In the genomic region with DNA sequence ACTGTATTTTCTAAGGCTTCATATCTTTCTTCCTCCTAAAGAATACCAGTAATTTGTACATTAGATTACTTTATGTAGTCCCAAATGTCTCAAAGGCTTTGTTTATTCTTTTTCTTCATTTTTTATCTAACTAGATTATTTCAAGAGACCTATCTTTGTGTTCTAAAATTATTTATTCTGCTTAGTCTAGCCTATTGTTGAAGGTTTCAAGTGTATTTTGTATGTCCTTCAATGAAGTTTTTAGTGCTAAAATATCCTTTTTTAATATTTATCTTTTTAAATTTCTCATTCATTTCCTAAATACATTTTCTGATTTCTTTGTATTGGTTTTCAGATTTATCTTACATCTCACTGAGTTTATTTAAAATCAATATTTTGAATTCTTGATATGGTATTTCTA, we compare ENCODE assay signal across 1 cellular context.
A peak's percentile ranks its signal among the peaks of the same experiment; 100 is the strongest.
TF ChIP-seq lines count a peak whose summit lies in the region.

No MANE protein-coding gene starts in this region.

TF ChIP-seq in K562, 482 proteins besides CTCF, POLR2A, EP300 and RAD21 (continues in another document):
- TF ChIP-seq, protein P1, sequence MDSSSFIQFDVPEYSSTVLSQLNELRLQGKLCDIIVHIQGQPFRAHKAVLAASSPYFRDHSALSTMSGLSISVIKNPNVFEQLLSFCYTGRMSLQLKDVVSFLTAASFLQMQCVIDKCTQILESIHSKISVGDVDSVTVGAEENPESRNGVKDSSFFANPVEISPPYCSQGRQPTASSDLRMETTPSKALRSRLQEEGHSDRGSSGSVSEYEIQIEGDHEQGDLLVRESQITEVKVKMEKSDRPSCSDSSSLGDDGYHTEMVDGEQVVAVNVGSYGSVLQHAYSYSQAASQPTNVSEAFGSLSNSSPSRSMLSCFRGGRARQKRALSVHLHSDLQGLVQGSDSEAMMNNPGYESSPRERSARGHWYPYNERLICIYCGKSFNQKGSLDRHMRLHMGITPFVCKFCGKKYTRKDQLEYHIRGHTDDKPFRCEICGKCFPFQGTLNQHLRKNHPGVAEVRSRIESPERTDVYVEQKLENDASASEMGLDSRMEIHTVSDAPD (CRISPR knock-in tag; IDR thresholded peaks at IDR 0.05): no peak
- TF ChIP-seq, protein P2, sequence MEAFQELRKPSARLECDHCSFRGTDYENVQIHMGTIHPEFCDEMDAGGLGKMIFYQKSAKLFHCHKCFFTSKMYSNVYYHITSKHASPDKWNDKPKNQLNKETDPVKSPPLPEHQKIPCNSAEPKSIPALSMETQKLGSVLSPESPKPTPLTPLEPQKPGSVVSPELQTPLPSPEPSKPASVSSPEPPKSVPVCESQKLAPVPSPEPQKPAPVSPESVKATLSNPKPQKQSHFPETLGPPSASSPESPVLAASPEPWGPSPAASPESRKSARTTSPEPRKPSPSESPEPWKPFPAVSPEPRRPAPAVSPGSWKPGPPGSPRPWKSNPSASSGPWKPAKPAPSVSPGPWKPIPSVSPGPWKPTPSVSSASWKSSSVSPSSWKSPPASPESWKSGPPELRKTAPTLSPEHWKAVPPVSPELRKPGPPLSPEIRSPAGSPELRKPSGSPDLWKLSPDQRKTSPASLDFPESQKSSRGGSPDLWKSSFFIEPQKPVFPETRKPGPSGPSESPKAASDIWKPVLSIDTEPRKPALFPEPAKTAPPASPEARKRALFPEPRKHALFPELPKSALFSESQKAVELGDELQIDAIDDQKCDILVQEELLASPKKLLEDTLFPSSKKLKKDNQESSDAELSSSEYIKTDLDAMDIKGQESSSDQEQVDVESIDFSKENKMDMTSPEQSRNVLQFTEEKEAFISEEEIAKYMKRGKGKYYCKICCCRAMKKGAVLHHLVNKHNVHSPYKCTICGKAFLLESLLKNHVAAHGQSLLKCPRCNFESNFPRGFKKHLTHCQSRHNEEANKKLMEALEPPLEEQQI (IDR thresholded peaks at IDR 0.05): 0 out of 2 replicates have a peak, but pooled peaks have one; percentile 34
- TF ChIP-seq, protein P3, sequence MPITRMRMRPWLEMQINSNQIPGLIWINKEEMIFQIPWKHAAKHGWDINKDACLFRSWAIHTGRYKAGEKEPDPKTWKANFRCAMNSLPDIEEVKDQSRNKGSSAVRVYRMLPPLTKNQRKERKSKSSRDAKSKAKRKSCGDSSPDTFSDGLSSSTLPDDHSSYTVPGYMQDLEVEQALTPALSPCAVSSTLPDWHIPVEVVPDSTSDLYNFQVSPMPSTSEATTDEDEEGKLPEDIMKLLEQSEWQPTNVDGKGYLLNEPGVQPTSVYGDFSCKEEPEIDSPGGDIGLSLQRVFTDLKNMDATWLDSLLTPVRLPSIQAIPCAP (CRISPR knock-in tag; IDR thresholded peaks at IDR 0.05; ENCODE audit: borderline replicate concordance): no peak
- TF ChIP-seq HNRNPUL1 (IDR thresholded peaks at IDR 0.05; ENCODE audit: low read length): no peak
- TF ChIP-seq ZNF583 (CRISPR knock-in tag; IDR thresholded peaks at IDR 0.05): no peak
- peak; percentile 89; the same call in 1 of the 2 replicates for TF ChIP-seq TRIM28 (IDR thresholded peaks at IDR 0.05)
- TF ChIP-seq, protein P4, sequence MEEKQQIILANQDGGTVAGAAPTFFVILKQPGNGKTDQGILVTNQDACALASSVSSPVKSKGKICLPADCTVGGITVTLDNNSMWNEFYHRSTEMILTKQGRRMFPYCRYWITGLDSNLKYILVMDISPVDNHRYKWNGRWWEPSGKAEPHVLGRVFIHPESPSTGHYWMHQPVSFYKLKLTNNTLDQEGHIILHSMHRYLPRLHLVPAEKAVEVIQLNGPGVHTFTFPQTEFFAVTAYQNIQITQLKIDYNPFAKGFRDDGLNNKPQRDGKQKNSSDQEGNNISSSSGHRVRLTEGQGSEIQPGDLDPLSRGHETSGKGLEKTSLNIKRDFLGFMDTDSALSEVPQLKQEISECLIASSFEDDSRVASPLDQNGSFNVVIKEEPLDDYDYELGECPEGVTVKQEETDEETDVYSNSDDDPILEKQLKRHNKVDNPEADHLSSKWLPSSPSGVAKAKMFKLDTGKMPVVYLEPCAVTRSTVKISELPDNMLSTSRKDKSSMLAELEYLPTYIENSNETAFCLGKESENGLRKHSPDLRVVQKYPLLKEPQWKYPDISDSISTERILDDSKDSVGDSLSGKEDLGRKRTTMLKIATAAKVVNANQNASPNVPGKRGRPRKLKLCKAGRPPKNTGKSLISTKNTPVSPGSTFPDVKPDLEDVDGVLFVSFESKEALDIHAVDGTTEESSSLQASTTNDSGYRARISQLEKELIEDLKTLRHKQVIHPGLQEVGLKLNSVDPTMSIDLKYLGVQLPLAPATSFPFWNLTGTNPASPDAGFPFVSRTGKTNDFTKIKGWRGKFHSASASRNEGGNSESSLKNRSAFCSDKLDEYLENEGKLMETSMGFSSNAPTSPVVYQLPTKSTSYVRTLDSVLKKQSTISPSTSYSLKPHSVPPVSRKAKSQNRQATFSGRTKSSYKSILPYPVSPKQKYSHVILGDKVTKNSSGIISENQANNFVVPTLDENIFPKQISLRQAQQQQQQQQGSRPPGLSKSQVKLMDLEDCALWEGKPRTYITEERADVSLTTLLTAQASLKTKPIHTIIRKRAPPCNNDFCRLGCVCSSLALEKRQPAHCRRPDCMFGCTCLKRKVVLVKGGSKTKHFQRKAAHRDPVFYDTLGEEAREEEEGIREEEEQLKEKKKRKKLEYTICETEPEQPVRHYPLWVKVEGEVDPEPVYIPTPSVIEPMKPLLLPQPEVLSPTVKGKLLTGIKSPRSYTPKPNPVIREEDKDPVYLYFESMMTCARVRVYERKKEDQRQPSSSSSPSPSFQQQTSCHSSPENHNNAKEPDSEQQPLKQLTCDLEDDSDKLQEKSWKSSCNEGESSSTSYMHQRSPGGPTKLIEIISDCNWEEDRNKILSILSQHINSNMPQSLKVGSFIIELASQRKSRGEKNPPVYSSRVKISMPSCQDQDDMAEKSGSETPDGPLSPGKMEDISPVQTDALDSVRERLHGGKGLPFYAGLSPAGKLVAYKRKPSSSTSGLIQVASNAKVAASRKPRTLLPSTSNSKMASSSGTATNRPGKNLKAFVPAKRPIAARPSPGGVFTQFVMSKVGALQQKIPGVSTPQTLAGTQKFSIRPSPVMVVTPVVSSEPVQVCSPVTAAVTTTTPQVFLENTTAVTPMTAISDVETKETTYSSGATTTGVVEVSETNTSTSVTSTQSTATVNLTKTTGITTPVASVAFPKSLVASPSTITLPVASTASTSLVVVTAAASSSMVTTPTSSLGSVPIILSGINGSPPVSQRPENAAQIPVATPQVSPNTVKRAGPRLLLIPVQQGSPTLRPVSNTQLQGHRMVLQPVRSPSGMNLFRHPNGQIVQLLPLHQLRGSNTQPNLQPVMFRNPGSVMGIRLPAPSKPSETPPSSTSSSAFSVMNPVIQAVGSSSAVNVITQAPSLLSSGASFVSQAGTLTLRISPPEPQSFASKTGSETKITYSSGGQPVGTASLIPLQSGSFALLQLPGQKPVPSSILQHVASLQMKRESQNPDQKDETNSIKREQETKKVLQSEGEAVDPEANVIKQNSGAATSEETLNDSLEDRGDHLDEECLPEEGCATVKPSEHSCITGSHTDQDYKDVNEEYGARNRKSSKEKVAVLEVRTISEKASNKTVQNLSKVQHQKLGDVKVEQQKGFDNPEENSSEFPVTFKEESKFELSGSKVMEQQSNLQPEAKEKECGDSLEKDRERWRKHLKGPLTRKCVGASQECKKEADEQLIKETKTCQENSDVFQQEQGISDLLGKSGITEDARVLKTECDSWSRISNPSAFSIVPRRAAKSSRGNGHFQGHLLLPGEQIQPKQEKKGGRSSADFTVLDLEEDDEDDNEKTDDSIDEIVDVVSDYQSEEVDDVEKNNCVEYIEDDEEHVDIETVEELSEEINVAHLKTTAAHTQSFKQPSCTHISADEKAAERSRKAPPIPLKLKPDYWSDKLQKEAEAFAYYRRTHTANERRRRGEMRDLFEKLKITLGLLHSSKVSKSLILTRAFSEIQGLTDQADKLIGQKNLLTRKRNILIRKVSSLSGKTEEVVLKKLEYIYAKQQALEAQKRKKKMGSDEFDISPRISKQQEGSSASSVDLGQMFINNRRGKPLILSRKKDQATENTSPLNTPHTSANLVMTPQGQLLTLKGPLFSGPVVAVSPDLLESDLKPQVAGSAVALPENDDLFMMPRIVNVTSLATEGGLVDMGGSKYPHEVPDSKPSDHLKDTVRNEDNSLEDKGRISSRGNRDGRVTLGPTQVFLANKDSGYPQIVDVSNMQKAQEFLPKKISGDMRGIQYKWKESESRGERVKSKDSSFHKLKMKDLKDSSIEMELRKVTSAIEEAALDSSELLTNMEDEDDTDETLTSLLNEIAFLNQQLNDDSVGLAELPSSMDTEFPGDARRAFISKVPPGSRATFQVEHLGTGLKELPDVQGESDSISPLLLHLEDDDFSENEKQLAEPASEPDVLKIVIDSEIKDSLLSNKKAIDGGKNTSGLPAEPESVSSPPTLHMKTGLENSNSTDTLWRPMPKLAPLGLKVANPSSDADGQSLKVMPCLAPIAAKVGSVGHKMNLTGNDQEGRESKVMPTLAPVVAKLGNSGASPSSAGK (IDR thresholded peaks at IDR 0.05): no peak
- TF ChIP-seq ZNF551 (CRISPR knock-in tag; IDR thresholded peaks at IDR 0.05): no peak
- no peak for TF ChIP-seq ZNF282 (CRISPR knock-in tag; IDR thresholded peaks at IDR 0.05)
- TF ChIP-seq, protein P5, sequence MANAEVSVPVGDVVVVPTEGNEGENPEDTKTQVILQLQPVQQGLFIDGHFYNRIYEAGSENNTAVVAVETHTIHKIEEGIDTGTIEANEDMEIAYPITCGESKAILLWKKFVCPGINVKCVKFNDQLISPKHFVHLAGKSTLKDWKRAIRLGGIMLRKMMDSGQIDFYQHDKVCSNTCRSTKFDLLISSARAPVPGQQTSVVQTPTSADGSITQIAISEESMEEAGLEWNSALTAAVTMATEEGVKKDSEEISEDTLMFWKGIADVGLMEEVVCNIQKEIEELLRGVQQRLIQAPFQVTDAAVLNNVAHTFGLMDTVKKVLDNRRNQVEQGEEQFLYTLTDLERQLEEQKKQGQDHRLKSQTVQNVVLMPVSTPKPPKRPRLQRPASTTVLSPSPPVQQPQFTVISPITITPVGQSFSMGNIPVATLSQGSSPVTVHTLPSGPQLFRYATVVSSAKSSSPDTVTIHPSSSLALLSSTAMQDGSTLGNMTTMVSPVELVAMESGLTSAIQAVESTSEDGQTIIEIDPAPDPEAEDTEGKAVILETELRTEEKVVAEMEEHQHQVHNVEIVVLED (CRISPR knock-in tag; IDR thresholded peaks at IDR 0.05): no peak
- 0 out of 2 replicates have a peak, but pooled peaks have one; percentile 33 for TF ChIP-seq HLTF (IDR thresholded peaks at IDR 0.05)
- no peak for TF ChIP-seq POLR2B (IDR thresholded peaks at IDR 0.05; ENCODE audit: low read depth, partially characterized antibody)
- TF ChIP-seq, protein P6, sequence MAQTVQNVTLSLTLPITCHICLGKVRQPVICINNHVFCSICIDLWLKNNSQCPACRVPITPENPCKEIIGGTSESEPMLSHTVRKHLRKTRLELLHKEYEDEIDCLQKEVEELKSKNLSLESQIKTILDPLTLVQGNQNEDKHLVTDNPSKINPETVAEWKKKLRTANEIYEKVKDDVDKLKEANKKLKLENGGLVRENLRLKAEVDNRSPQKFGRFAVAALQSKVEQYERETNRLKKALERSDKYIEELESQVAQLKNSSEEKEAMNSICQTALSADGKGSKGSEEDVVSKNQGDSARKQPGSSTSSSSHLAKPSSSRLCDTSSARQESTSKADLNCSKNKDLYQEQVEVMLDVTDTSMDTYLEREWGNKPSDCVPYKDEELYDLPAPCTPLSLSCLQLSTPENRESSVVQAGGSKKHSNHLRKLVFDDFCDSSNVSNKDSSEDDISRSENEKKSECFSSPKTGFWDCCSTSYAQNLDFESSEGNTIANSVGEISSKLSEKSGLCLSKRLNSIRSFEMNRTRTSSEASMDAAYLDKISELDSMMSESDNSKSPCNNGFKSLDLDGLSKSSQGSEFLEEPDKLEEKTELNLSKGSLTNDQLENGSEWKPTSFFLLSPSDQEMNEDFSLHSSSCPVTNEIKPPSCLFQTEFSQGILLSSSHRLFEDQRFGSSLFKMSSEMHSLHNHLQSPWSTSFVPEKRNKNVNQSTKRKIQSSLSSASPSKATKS (CRISPR knock-in tag; IDR thresholded peaks at IDR 0.05): no peak
- TF ChIP-seq NFE2 (IDR thresholded peaks at IDR 0.05; ENCODE audit: low read depth): no peak
- no peak for TF ChIP-seq CHD1 (IDR thresholded peaks at IDR 0.05; ENCODE audit: low read length)
- no peak for TF ChIP-seq POLR3G (IDR thresholded peaks at IDR 0.05; ENCODE audit: extremely low read depth, insufficient read length, insufficient replicate concordance)
- no peak for TF ChIP-seq ZNF75A (CRISPR knock-in tag; IDR thresholded peaks at IDR 0.05)
- no peak for TF ChIP-seq ZNF197 (CRISPR knock-in tag; IDR thresholded peaks at IDR 0.05; ENCODE audit: low read depth)
- TF ChIP-seq CBX3 (IDR thresholded peaks at IDR 0.05; ENCODE audit: borderline replicate concordance in 1 of 2, low read length in 2 of 2): peak in 1 of 2 experiments; percentile 50; a peak in 1 of 3 replicates
- TF ChIP-seq RCOR1 (IDR thresholded peaks at IDR 0.05; ENCODE audit: borderline replicate concordance in 1 of 2, low read depth in 2 of 2, low read length in 2 of 2): no peak
- no peak for TF ChIP-seq CXXC5 (CRISPR knock-in tag; IDR thresholded peaks at IDR 0.05)
- TF ChIP-seq EWSR1 (IDR thresholded peaks at IDR 0.05; ENCODE audit: borderline replicate concordance, low read depth, partially characterized antibody): no peak
- TF ChIP-seq, protein P7, sequence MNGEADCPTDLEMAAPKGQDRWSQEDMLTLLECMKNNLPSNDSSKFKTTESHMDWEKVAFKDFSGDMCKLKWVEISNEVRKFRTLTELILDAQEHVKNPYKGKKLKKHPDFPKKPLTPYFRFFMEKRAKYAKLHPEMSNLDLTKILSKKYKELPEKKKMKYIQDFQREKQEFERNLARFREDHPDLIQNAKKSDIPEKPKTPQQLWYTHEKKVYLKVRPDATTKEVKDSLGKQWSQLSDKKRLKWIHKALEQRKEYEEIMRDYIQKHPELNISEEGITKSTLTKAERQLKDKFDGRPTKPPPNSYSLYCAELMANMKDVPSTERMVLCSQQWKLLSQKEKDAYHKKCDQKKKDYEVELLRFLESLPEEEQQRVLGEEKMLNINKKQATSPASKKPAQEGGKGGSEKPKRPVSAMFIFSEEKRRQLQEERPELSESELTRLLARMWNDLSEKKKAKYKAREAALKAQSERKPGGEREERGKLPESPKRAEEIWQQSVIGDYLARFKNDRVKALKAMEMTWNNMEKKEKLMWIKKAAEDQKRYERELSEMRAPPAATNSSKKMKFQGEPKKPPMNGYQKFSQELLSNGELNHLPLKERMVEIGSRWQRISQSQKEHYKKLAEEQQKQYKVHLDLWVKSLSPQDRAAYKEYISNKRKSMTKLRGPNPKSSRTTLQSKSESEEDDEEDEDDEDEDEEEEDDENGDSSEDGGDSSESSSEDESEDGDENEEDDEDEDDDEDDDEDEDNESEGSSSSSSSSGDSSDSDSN (IDR thresholded peaks at IDR 0.05; ENCODE audit: borderline replicate concordance in 1 of 2, low read depth in 2 of 2, low read length in 2 of 2): no peak
- TF ChIP-seq, protein P8, sequence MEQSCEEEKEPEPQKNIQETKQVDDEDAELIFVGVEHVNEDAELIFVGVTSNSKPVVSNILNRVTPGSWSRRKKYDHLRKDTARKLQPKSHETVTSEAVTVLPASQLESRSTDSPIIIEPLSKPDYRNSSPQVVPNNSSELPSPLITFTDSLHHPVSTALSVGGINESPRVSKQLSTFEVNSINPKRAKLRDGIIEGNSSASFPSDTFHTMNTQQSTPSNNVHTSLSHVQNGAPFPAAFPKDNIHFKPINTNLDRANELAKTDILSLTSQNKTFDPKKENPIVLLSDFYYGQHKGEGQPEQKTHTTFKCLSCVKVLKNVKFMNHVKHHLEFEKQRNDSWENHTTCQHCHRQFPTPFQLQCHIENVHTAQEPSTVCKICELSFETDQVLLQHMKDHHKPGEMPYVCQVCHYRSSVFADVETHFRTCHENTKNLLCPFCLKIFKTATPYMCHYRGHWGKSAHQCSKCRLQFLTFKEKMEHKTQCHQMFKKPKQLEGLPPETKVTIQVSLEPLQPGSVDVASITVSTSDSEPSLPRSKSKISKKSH (CRISPR knock-in tag; IDR thresholded peaks at IDR 0.05): no peak
